Comparison of ENCODE assay signal across 8 cellular contexts in genomic region chr12:14260011-14260993, GRCh38.
DNase-seq lines count a peak whose midpoint lies in the region; ATAC-seq, FAIRE-seq and TF ChIP-seq lines count a peak whose summit lies in the region.

No MANE protein-coding gene starts in this region.

- peak overlapping the region; percentile 18; the same call in 1 of the 2 replicates for H3K4me3 ChIP-seq in BLaER1
- H3K4me3 ChIP-seq in osteoblast (ENCODE audit: insufficient read depth, low read length): peak overlapping the region; percentile 20

- peak overlapping the region; percentile 80 for H2AFZ ChIP-seq in osteoblast (ENCODE audit: low read length)

- DNase-seq in M059J (ENCODE audit: low read depth) (peak; percentile 92), amniotic epithelial cell (ENCODE audit: low read depth) (peak; percentile 95), left cardiac atrium (peak; percentile 96), osteoblast (ENCODE audit: insufficient read length, low spot score, missing footprints) (peak; percentile 89), KG1 (lab: John Stamatoyannopoulos, UW) (no peak), NCI-H1105 (lab: John Stamatoyannopoulos, UW) (no peak), GM12891 (ENCODE audit: insufficient read length, low spot score) (no peak)

- peak overlapping the region; percentile 46; the same call in 1 of the 2 replicates for H3K27ac ChIP-seq in BLaER1
- peak overlapping the region; percentile 90 for H3K27ac ChIP-seq in osteoblast (ENCODE audit: low read depth, low read length)

- TF ChIP-seq POLR2A in GM12891 (IDR thresholded peaks at IDR 0.05; ENCODE audit: low read depth, low read length): no peak

- H3K36me3 ChIP-seq in BLaER1: peaks cover 5% of the 10 kb centered on the region; the same call in 1 of the 2 replicates
- no peaks in the 10 kb centered on the region for H3K36me3 ChIP-seq in osteoblast (ENCODE audit: insufficient read depth, low read length)

- no peak overlapping the region for H3K9ac ChIP-seq in BLaER1

- ATAC-seq in left cardiac atrium: peak; percentile 56 to 64

- no peak for TF ChIP-seq CTCF in osteoblast (IDR thresholded peaks at IDR 0.05; ENCODE audit: extremely low read depth, low read depth, low read length)

- H3K4me1 ChIP-seq in BLaER1: peaks cover 42% of the 10 kb centered on the region
- peaks cover 48% of the 10 kb centered on the region for H3K4me1 ChIP-seq in osteoblast (ENCODE audit: insufficient read depth, low read length)

- H4K20me1 ChIP-seq in BLaER1 (no peaks in the 10 kb centered on the region), osteoblast (ENCODE audit: insufficient read depth, low read length) (no peaks in the 10 kb centered on the region)

- H3K27me3 ChIP-seq in BLaER1 (no peaks in the 10 kb centered on the region), osteoblast (ENCODE audit: insufficient read depth, low read length) (no peaks in the 10 kb centered on the region)

- H3K9me3 ChIP-seq in BLaER1 (peaks cover 39% of the 10 kb centered on the region), osteoblast (ENCODE audit: low read depth, low read length) (peaks cover 6% of the 10 kb centered on the region)

- intact Hi-C loops in left cardiac atrium (cut with DNase I): no loop called here

- H3K4me2 ChIP-seq in BLaER1: peak overlapping the region; percentile 30; the same call in 1 of the 2 replicates
- peak overlapping the region; percentile 44 for H3K4me2 ChIP-seq in osteoblast (ENCODE audit: insufficient read depth, low read length)

- no peak for FAIRE-seq in GM12891 (lab: Jason Lieb, UNC)

- no peaks in the 10 kb centered on the region for H3K79me2 ChIP-seq in osteoblast (ENCODE audit: insufficient read depth, low read length)

TF ChIP-seq in GM12891, 5 proteins besides CTCF, POLR2A, EP300 and RAD21:
- no peak for TF ChIP-seq POLR2AphosphoS5 (IDR thresholded peaks at IDR 0.05; ENCODE audit: low read depth, low read length)
- TF ChIP-seq PAX5 (IDR thresholded peaks at IDR 0.05; ENCODE audit: insufficient read depth, low read length, severe bottlenecking): no peak
- TF ChIP-seq POU2F2 (IDR thresholded peaks at IDR 0.05; ENCODE audit: low read depth, low read length): no peak
- no peak for TF ChIP-seq TAF1 (IDR thresholded peaks at IDR 0.05; ENCODE audit: low read depth, low read length)
- no peak for TF ChIP-seq SPI1 (IDR thresholded peaks at IDR 0.05; ENCODE audit: low read depth, low read length)

Comparison
In these comparisons a context has a peak if more than half of its experiments do, and no peak if none do; other contexts are left out.
1. DNase-seq: peak in M059J (single experiment), amniotic epithelial cell (single experiment), left cardiac atrium (single experiment) and osteoblast (single experiment); none in KG1 (single experiment), NCI-H1105 (single experiment) and GM12891 (single experiment).